ENCODE assay signal across 9 cellular contexts in the genomic region with DNA sequence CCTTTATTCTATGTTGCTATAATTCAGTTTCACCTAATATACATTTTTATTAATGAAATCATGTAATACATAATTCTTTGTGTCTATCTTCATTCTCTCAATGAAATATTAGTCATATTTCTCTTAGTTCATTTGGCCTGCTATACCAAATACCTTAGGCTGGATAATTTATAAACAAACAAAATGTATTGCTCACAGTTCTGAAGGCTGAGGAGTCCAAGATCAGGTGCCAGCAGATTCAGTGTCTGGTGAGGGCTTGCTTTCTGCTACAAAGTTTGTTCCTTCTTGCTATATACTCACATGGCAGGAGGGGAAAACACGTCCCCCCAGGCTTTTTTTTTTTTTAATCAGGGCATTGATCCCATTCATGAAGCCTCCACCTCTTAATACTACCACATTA.
"Had no signal": no experiment of that assay in that cellular context is flagged by ENCODE, and none has a peak within 500 bp of the region (broad histone marks: within the 10 kb centered on the region; RNA-seq: fewer than 3 reads in every experiment).

No MANE protein-coding gene starts in this region.

- H3K4me2 ChIP-seq: GM23338 had no signal

- H3K4me1 ChIP-seq: HAP-1 had no signal

- H3K36me3 ChIP-seq: HAP-1 had no signal

- H3K27ac Mint-ChIP-seq: GM23338, H9, HFFc6 had no signal

- H3K4me3 ChIP-seq: GM23248, GM23338, HAP-1 had no signal

- H3K9me3 Mint-ChIP-seq: GM23338, HFFc6 had no signal

- H3K9ac ChIP-seq: GM23248 had no signal

- H3K27ac ChIP-seq: GM23248 had no signal

- ATAC-seq: GM23338, HCT116 had no signal

- H3K9me3 ChIP-seq: HAP-1 had no signal

- H3K4me3 Mint-ChIP-seq: GM23338, H9, HFFc6 had no signal

- DNase-seq: GM23248, GOT3, H7, H9, HCEC 1CT, HFFc6 had no signal

- H2AFZ ChIP-seq: GM23248, GM23338 had no signal
